In genomic region chr1:184930232-184930631, GRCh38 we compare ENCODE assay signal across 17 cellular contexts. TPM values are rescaled to one million over a fixed set of nuclear protein-coding genes. Genes with fewer than 3 reads are reported as not detected.
DNase-seq lines count a peak whose midpoint lies in the region; ATAC-seq and TF ChIP-seq lines count a peak whose summit lies in the region.
"Had no signal": no experiment of that assay in that cellular context is flagged by ENCODE, and none has a peak within 500 bp of the region (broad histone marks: within the 10 kb centered on the region; RNA-seq: fewer than 3 reads in every experiment).

No MANE protein-coding gene starts in this region.

- intact Hi-C loops in CD4-positive, alpha-beta T cell (cut with DNase I, micrococcal nuclease): no loop called here
- intact Hi-C loops in left lung (cut with DNase I): no loop called here

- TF ChIP-seq CTCF in CD4-positive, alpha-beta T cell (IDR thresholded peaks at IDR 0.05): no peak
- no peak for TF ChIP-seq CTCF in left lung (IDR thresholded peaks at IDR 0.05)

- peaks cover 0 to 18% of the 10 kb centered on the region in 2 donors for H3K4me1 ChIP-seq in left lung
- H3K4me1 ChIP-seq: parathyroid adenoma, testis had no signal

- no peaks in the 10 kb centered on the region for H3K27me3 ChIP-seq in CD4-positive, alpha-beta T cell (ENCODE audit: control insufficient read depth, insufficient read depth, low read length)
- H3K27me3 ChIP-seq in left lung: no peaks in the 10 kb centered on the region
- H3K27me3 ChIP-seq: testis had no signal

- no peaks in the 10 kb centered on the region for H3K36me3 ChIP-seq in left lung

- H3K4me1 Mint-ChIP-seq in T-helper 17 cell: peaks cover 18% of the 10 kb centered on the region
- no peaks in the 10 kb centered on the region for H3K4me1 Mint-ChIP-seq in CD4-positive, alpha-beta T cell (ENCODE audit: low read depth)

- ATAC-seq in T-helper 17 cell (no peak), left lung (no peak)
- no peak for ATAC-seq in CD4-positive, alpha-beta T cell (ENCODE audit: poor library complexity)

- no peak overlapping the region for H3K27ac ChIP-seq in CD4-positive, alpha-beta T cell (ENCODE audit: low read depth, low read length)
- peak overlapping the region in 1 of 2 donors; percentile 39 for H3K27ac ChIP-seq in left lung
- H3K27ac ChIP-seq: parathyroid adenoma, testis had no signal

- no peaks in the 10 kb centered on the region for H3K27me3 Mint-ChIP-seq in T-helper 17 cell
- H3K27me3 Mint-ChIP-seq in CD4-positive, alpha-beta T cell: no peaks in the 10 kb centered on the region

- H3K36me3 Mint-ChIP-seq in T-helper 17 cell (ENCODE audit: low read depth): no peaks in the 10 kb centered on the region
- H3K36me3 Mint-ChIP-seq in CD4-positive, alpha-beta T cell (ENCODE audit: low read depth): no peaks in the 10 kb centered on the region

- H3K27ac Mint-ChIP-seq in T-helper 17 cell: peak overlapping the region; percentile 71
- H3K27ac Mint-ChIP-seq in CD4-positive, alpha-beta T cell: no peak overlapping the region
- H3K27ac Mint-ChIP-seq: activated T-cell treated with anti-CD3 and anti-CD28 coated beads, Interleukin-2, amount 50 U/mL, for 72 hours had no signal

- H3K9me3 Mint-ChIP-seq in CD4-positive, alpha-beta T cell: peaks cover 8% of the 10 kb centered on the region

- DNase-seq in NCI-H1417 (lab: John Stamatoyannopoulos, UW) (peak; percentile 64 to 86 (median 71)), NCI-H1417 treated with DMSO at 0.1 percent for 48 hours (lab: John Stamatoyannopoulos, UW) (no peak), NCI-H1092 treated with DMSO at 0.1 percent for 48 hours (lab: John Stamatoyannopoulos, UW) (peak; percentile 45), T-helper 17 cell (no peak), iris pigment epithelial cell (ENCODE audit: low read depth) (peak; percentile 15), left lung (no peak)
- no peak for DNase-seq in CD4-positive, alpha-beta T cell
- DNase-seq in activated naive CD4-positive, alpha-beta T cell treated with anti-CD3 and anti-CD28 coated beads, Interleukin-2, amount 50 U/mL, for 16 hours: no peak
- DNase-seq: ACHN; activated CD4-positive, alpha-beta T cell treated with anti-CD3 and anti-CD28 coated beads, Interleukin-2, amount 50 U/mL, for 1 hour; activated T-cell treated with anti-CD3 and anti-CD28 coated beads, Interleukin-2, amount 50 U/mL, for 72 hours; anterior cingulate cortex; dermis blood vessel endothelial cell; NCI-H1930; stimulated activated CD4-positive, alpha-beta T cell treated with anti-CD3 and anti-CD28 coated beads, Interleukin-12 subunit alpha, Interleukin-12 subunit beta, amount 100 ng/mL, for 4 hours; testis had no signal

- POLR2A ChIA-PET in CD4-positive, alpha-beta T cell (lab: Charles Lee): no interaction called here

- H3K9me3 ChIP-seq in T-helper 17 cell (ENCODE audit: control insufficient read depth, low read length, poor library complexity, severe bottlenecking) (no peaks in the 10 kb centered on the region), left lung (no peaks in the 10 kb centered on the region)
- H3K9me3 ChIP-seq in CD4-positive, alpha-beta T cell (ENCODE audit: control insufficient read depth, low read length): no peaks in the 10 kb centered on the region
- H3K9me3 ChIP-seq: testis had no signal

- CTCF ChIA-PET in CD4-positive, alpha-beta T cell (lab: Charles Lee): interaction anchor here (0.8 kb wide), 1 partner anchor 37 kb away, joined by 3 read pairs; no protein-coding TSS in a partner anchor

- no peak overlapping the region for H3K4me3 ChIP-seq in left lung
- H3K4me3 ChIP-seq: testis had no signal

- H3K4me3 Mint-ChIP-seq in T-helper 17 cell: no peak overlapping the region
- H3K4me3 Mint-ChIP-seq in CD4-positive, alpha-beta T cell: no peak overlapping the region
- H3K4me3 Mint-ChIP-seq: activated T-cell treated with anti-CD3 and anti-CD28 coated beads, Interleukin-2, amount 50 U/mL, for 72 hours had no signal

RNA-seq across cellular contexts. Expression of gene NIBAN1, which starts 44.1 kb away (rescaled TPM):
- total RNA-seq in T-helper 17 cell (10 to 100 TPM; 61.3 to 65.7 TPM), left lung (10 to 100 TPM; 18.8 to 54.3 TPM)
- total RNA-seq in CD4-positive, alpha-beta T cell: 10 to 100 TPM; 18.5 to 20.4 TPM

Comparison
In these comparisons a context has a peak if more than half of its experiments do, and no peak if none do; other contexts are left out.
1. DNase-seq: peak in NCI-H1417 (3 of 3), NCI-H1092 treated with DMSO at 0.1 percent for 48 hours (single experiment) and iris pigment epithelial cell (single experiment); none in NCI-H1417 treated with DMSO at 0.1 percent for 48 hours (single experiment), T-helper 17 cell (0 of 3), CD4-positive, alpha-beta T cell (0 of 10), activated naive CD4-positive, alpha-beta T cell treated with anti-CD3 and anti-CD28 coated beads, Interleukin-2, amount 50 U/mL, for 16 hours (single experiment) and left lung (0 of 2).